In genomic region chr20:58880994-58881752, GRCh38 we compare ENCODE assay signal across 1 cellular context.
TF ChIP-seq lines count a peak whose summit lies in the region.

No MANE protein-coding gene starts in this region.

TF ChIP-seq in K562, 482 proteins besides CTCF, POLR2A, EP300 and RAD21 (continued from another document):
- no peak for TF ChIP-seq NR0B1 (IDR thresholded peaks at IDR 0.05; ENCODE audit: partially characterized antibody)
- no peak for TF ChIP-seq THAP12 (CRISPR knock-in tag; IDR thresholded peaks at IDR 0.05)
- 0 out of 2 replicates have a peak, but pooled peaks have one; percentile 19 for TF ChIP-seq MEF2D (tag; conservative IDR thresholded peaks at IDR 0.05; ENCODE audit: low read depth)
- peak; percentile 18; the same call in 1 of the 2 replicates for TF ChIP-seq ZNF592 (IDR thresholded peaks at IDR 0.05)
- peak; percentile 34; the same call in 1 of the 2 replicates for TF ChIP-seq SMAD4 (CRISPR knock-in tag; conservative IDR thresholded peaks at IDR 0.05)
- peak; percentile 26 to 32 for TF ChIP-seq E2F6 (IDR thresholded peaks at IDR 0.05; ENCODE audit: borderline replicate concordance in 1 of 2, extremely low read depth in 1 of 2, insufficient read depth in 1 of 2, insufficient read length in 1 of 2, low read depth in 1 of 2, low read length in 1 of 2, poor library complexity in 1 of 2, severe bottlenecking in 1 of 2)
- peak; percentile 31; the same call in 1 of the 2 replicates for TF ChIP-seq ATF3 (IDR thresholded peaks at IDR 0.05)
- no peak for TF ChIP-seq ATF3 (CRISPR knock-in tag; conservative IDR thresholded peaks at IDR 0.05)
- peak; percentile 36; the same call in 1 of the 2 replicates for TF ChIP-seq DMBX1 (CRISPR knock-in tag; IDR thresholded peaks at IDR 0.05; ENCODE audit: borderline replicate concordance)
- TF ChIP-seq PHB2 (IDR thresholded peaks at IDR 0.05; ENCODE audit: low read depth), result no peak
- TF ChIP-seq MGA (IDR thresholded peaks at IDR 0.05), result peak; percentile 70
- no peak for TF ChIP-seq PRPF4 (IDR thresholded peaks at IDR 0.05; ENCODE audit: insufficient read depth, low read depth, low read length, poor library complexity, severe bottlenecking)
- TF ChIP-seq L3MBTL2 (IDR thresholded peaks at IDR 0.05), result peak; percentile 67; the same call in 1 of the 2 replicates
- TF ChIP-seq EP400 (IDR thresholded peaks at IDR 0.05), result 0 out of 2 replicates have a peak, but pooled peaks have one; percentile 4
- 0 out of 2 replicates have a peak, but pooled peaks have one; percentile 49 for TF ChIP-seq ZNF175 (CRISPR knock-in tag; IDR thresholded peaks at IDR 0.05; ENCODE audit: low read depth)
